In the genomic region with DNA sequence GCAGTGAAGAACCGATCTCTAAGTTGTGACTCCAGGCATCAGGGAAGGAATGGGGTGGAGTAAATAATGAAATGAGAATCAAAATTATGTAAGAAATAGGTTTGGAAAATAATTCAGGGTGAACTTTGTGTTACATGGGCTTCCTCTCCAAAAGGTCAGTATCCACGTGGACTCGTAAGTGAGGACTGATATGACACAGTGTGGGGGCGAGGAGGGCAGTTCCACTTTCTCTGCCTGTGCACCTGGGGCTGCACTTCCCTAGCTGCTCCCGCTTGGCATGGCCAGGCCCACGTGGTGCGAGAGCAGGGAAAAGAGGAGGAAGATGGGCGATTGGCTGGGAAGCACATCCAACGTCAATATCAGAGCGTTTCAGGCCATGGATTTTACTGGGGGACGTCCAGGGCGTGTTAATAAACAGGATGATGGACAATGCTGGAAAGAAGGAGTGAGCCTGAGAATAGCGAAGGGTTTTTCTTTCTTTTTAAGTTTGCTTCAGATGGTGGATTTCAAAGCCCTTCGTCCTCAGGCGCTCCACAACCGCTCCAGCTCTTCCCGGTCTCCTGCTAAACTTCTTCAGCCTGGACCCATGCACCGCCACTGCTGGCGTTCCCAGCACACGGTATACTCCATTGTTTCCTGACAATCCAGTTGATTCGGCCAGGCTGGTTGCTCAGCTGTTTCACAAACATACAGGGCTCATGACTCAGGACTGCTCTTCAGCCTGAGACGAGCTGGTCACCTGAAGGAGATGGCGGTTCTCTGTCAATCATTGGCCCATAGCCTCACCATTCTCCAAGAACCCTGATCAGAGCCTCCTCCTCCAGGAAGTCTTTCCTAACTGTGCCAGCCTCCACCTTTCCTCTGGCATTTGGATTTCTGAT, we compare ENCODE assay signal across 18 cellular contexts. TPM values are rescaled to one million over a fixed set of nuclear protein-coding genes. Genes with fewer than 3 reads are reported as not detected.
DNase-seq lines count a peak whose midpoint lies in the region; ATAC-seq and TF ChIP-seq lines count a peak whose summit lies in the region.
"Had no signal": no experiment of that assay in that cellular context is flagged by ENCODE, and none has a peak within 500 bp of the region (broad histone marks: within the 10 kb centered on the region; RNA-seq: fewer than 3 reads in every experiment).

No MANE protein-coding gene starts in this region.

- no peak overlapping the region for H3K4me3 ChIP-seq in CD4-positive, CD25-positive, alpha-beta regulatory T cell (ENCODE audit: low read depth, low read length)
- no peak overlapping the region for H3K4me3 ChIP-seq in endodermal cell (ENCODE audit: low read length)
- H3K4me3 ChIP-seq: GM12878, HAP-1 had no signal

- peaks cover 21% of the 10 kb centered on the region for H3K4me1 ChIP-seq in CD4-positive, CD25-positive, alpha-beta regulatory T cell (ENCODE audit: control insufficient read depth, insufficient read depth, low read length, poor library complexity, severe bottlenecking)
- no peaks in the 10 kb centered on the region for H3K4me1 ChIP-seq in endodermal cell (ENCODE audit: control insufficient read depth, insufficient read depth, low read length)
- H3K4me1 ChIP-seq: BE2C had no signal

- H3K27me3 Mint-ChIP-seq in CD4-positive, CD25-positive, alpha-beta regulatory T cell, result no peaks in the 10 kb centered on the region
- H3K27me3 Mint-ChIP-seq in endodermal cell (ENCODE audit: insufficient read depth) (no peaks in the 10 kb centered on the region), naive B cell (no peaks in the 10 kb centered on the region)

- peak overlapping the region; percentile 15 to 64 (median 48) for H3K27ac Mint-ChIP-seq in CD4-positive, CD25-positive, alpha-beta regulatory T cell
- H3K27ac Mint-ChIP-seq in endodermal cell (peak overlapping the region; percentile 72), naive B cell (peak overlapping the region in 5 of 6 donors; percentile 25 to 92 (median 87))

- no peak for ATAC-seq in CD4-positive, CD25-positive, alpha-beta regulatory T cell (ENCODE audit: low read depth in 2 of 2)
- ATAC-seq in naive B cell (ENCODE audit: low read depth in 2 of 2), result no peak
- ATAC-seq in left ventricle myocardium superior, result no peak
- ATAC-seq in HG03097 (IDR thresholded peaks at IDR 0.05; ENCODE audit: low FRiP score, unreplicated experiment), result no peak
- no peak for ATAC-seq in HG02884 (IDR thresholded peaks at IDR 0.05; ENCODE audit: unreplicated experiment)
- ATAC-seq: GM12878, PC-3 had no signal

- H3K9ac ChIP-seq in endodermal cell (ENCODE audit: extremely low read depth, low read length, poor library complexity, severe bottlenecking), result no peak overlapping the region

- no peak for DNase-seq in CD4-positive, CD25-positive, alpha-beta regulatory T cell
- DNase-seq in HK-2 (ENCODE audit: unreplicated experiment), result peak; percentile 29
- DNase-seq in endodermal cell, result peak; percentile 65
- DNase-seq in naive B cell, result no peak
- DNase-seq in left ventricle myocardium superior, result no peak
- DNase-seq in DMS79 treated with DMSO at 0.1 percent for 48 hours (lab: John Stamatoyannopoulos, UW), result no peak
- DNase-seq: BE2C, DMS153, NCI-H1092, NCI-H2227 treated with DMSO at 0.1 percent for 48 hours, NCI-H526 treated with DMSO at 0.1 percent for 48 hours, PC-3 had no signal

- no peak for TF ChIP-seq CTCF in endodermal cell (conservative IDR thresholded peaks at IDR 0.05)

- H3K27ac ChIP-seq in CD4-positive, CD25-positive, alpha-beta regulatory T cell (ENCODE audit: insufficient read depth, low read length, poor library complexity, severe bottlenecking), result no peak overlapping the region
- H3K27ac ChIP-seq in endodermal cell (ENCODE audit: low read depth, low read length), result no peak overlapping the region

- intact Hi-C loops in left ventricle myocardium superior (cut with micrococcal nuclease), result no loop called here

- no peak overlapping the region for H3K4me3 Mint-ChIP-seq in CD4-positive, CD25-positive, alpha-beta regulatory T cell
- H3K4me3 Mint-ChIP-seq in endodermal cell (no peak overlapping the region), naive B cell (peak overlapping the region in 2 of 8 donors; percentile 25 to 35)

- H3K36me3 ChIP-seq in CD4-positive, CD25-positive, alpha-beta regulatory T cell (ENCODE audit: control insufficient read depth, insufficient read depth, low read length), result peaks cover 51% of the 10 kb centered on the region
- no peaks in the 10 kb centered on the region for H3K36me3 ChIP-seq in endodermal cell (ENCODE audit: control insufficient read depth, insufficient read depth, low read length)
- H3K36me3 ChIP-seq: BE2C, HAP-1 had no signal

- H3K9me3 ChIP-seq in CD4-positive, CD25-positive, alpha-beta regulatory T cell (ENCODE audit: control insufficient read depth in 2 of 2, low read length in 2 of 2), result no peaks in the 10 kb centered on the region
- no peaks in the 10 kb centered on the region for H3K9me3 ChIP-seq in endodermal cell (ENCODE audit: control insufficient read depth, low read length)
- H3K9me3 ChIP-seq: BE2C, HAP-1 had no signal

- H3K9me3 Mint-ChIP-seq in CD4-positive, CD25-positive, alpha-beta regulatory T cell, result no peaks in the 10 kb centered on the region
- no peaks in the 10 kb centered on the region for H3K9me3 Mint-ChIP-seq in endodermal cell
- no peaks in the 10 kb centered on the region for H3K9me3 Mint-ChIP-seq in naive B cell

- H3K4me1 Mint-ChIP-seq in CD4-positive, CD25-positive, alpha-beta regulatory T cell, result peaks cover 9 to 63% (median 32%) of the 10 kb centered on the region in 4 donors
- peaks cover 14% of the 10 kb centered on the region for H3K4me1 Mint-ChIP-seq in endodermal cell
- peaks cover 55 to 92% (median 67%) of the 10 kb centered on the region in 3 donors for H3K4me1 Mint-ChIP-seq in naive B cell

- H3K36me3 Mint-ChIP-seq in CD4-positive, CD25-positive, alpha-beta regulatory T cell, result peaks cover 18% of the 10 kb centered on the region
- H3K36me3 Mint-ChIP-seq in endodermal cell (ENCODE audit: low read depth) (no peaks in the 10 kb centered on the region), naive B cell (peaks cover 47% of the 10 kb centered on the region in 2 donors)

- 92% methylated on average over 16 to 23 of the region's 23 CpGs for WGBS in endodermal cell (ENCODE audit: insufficient coverage in 1 of 2, insufficient read length in 1 of 2), 2 experiments

- no peaks in the 10 kb centered on the region for H3K27me3 ChIP-seq in CD4-positive, CD25-positive, alpha-beta regulatory T cell (ENCODE audit: control insufficient read depth, insufficient read depth, low read length)
- H3K27me3 ChIP-seq in endodermal cell (ENCODE audit: control insufficient read depth, insufficient read depth, low read length, poor library complexity, severe bottlenecking), result no peaks in the 10 kb centered on the region
- H3K27me3 ChIP-seq: BE2C had no signal

RNA-seq across cellular contexts. Expression of gene CCR6, which starts 11.8 kb away (rescaled TPM):
- total RNA-seq in CD4-positive, CD25-positive, alpha-beta regulatory T cell, result 40.8 TPM
- polyA plus RNA-seq in CD4-positive, CD25-positive, alpha-beta regulatory T cell, result 10 to 100 TPM; 52.7 to 97.3 (median 79.0) TPM
- total RNA-seq in endodermal cell (not detected), left ventricle myocardium superior (not detected)
- not detected for polyA plus RNA-seq in endodermal cell (2013, experiment 1 of 2)
- polyA plus RNA-seq in endodermal cell (2013, experiment 2 of 2), result not detected
- polyA plus RNA-seq in naive B cell (ENCODE audit: low read depth in 6 of 6), result 100 to 1,000 TPM in 5 of 6 donors, 10 to 100 TPM in 1; 97.4 to 205 (median 126) TPM
- total RNA-seq: PC-3, SK-MEL-5 had no signal

RNA-seq across cellular contexts. Expression of gene GPR31, which starts 23.1 kb away (rescaled TPM):
- total RNA-seq in CD4-positive, CD25-positive, alpha-beta regulatory T cell, result not detected
- polyA plus RNA-seq in CD4-positive, CD25-positive, alpha-beta regulatory T cell, result not detected
- total RNA-seq in endodermal cell (not detected), left ventricle myocardium superior (not detected)
- not detected for polyA plus RNA-seq in endodermal cell (2013, experiment 1 of 2)
- not detected for polyA plus RNA-seq in endodermal cell (2013, experiment 2 of 2)
- not detected for polyA plus RNA-seq in naive B cell (ENCODE audit: low read depth in 6 of 6)
- total RNA-seq: GM12878, HT-29, PC-3, SK-MEL-5 had no signal
- polyA plus RNA-seq: GM12878 had no signal

Comparison
In these comparisons a context has a peak if more than half of its experiments do, and no peak if none do; other contexts are left out.
1. DNase-seq: peak in HK-2 (single experiment) and endodermal cell (single experiment); none in CD4-positive, CD25-positive, alpha-beta regulatory T cell (0 of 3), naive B cell (single experiment), left ventricle myocardium superior (single experiment) and DMS79 treated with DMSO at 0.1 percent for 48 hours (single experiment).
2. RNA of gene CCR6, which starts 11.8 kb away (total RNA-seq): 40.8 TPM in CD4-positive, CD25-positive, alpha-beta regulatory T cell (single experiment); not detected in left ventricle myocardium superior (single experiment) and not detected in endodermal cell; every median in the first group is over 10 times any median in the second.
3. Peak in every context shown above with its lines, with median percentiles within 50 percentile points of each other: H3K27ac Mint-ChIP-seq.